ENCODE assay signal across 24 cellular contexts in genomic region chr1:59569198-59569597, GRCh38.
DNase-seq lines count a peak whose midpoint lies in the region; FAIRE-seq and TF ChIP-seq lines count a peak whose summit lies in the region.
"Had no signal": no experiment of that assay in that cellular context is flagged by ENCODE, and none has a peak within 500 bp of the region (broad histone marks: within the 10 kb centered on the region; RNA-seq: fewer than 3 reads in every experiment).

No MANE protein-coding gene starts in this region.

- H3K4me3 ChIP-seq in BLaER1 treated with 17β-estradiol and CSF1 and Interleukin-3, amounts not matched to agents 10 nM and 100 nM: no peak overlapping the region
- H3K4me3 ChIP-seq in GM23248 (no peak overlapping the region), adipocyte (ENCODE audit: low read length) (no peak overlapping the region), colonic mucosa (no peak overlapping the region), kidney (ENCODE audit: low read length in 2 of 2) (no peak overlapping the region), OCI-LY7 (ENCODE audit: low read depth, low read length, poor library complexity, severe bottlenecking) (no peak overlapping the region)
- H3K4me3 ChIP-seq: SJCRH30 had no signal

- no peaks in the 10 kb centered on the region for H3K79me2 ChIP-seq in GM23248 (ENCODE audit: insufficient read depth)
- H3K79me2 ChIP-seq in OCI-LY7 (ENCODE audit: insufficient read depth, low read depth, low read length): no peaks in the 10 kb centered on the region

- H3K9ac ChIP-seq in BLaER1 treated with 17β-estradiol and CSF1 and Interleukin-3, amounts not matched to agents 10 nM and 100 nM: no peak overlapping the region
- H3K9ac ChIP-seq in GM23248: no peak overlapping the region
- no peak overlapping the region for H3K9ac ChIP-seq in adipocyte (ENCODE audit: low read length)
- H3K9ac ChIP-seq in colonic mucosa (ENCODE audit: low read depth in 2 of 2, low read length in 2 of 2): no peak overlapping the region
- no peak overlapping the region for H3K9ac ChIP-seq in kidney (ENCODE audit: low read length in 2 of 2)

- no peak overlapping the region for H2AFZ ChIP-seq in GM23248
- no peak overlapping the region for H2AFZ ChIP-seq in OCI-LY7 (ENCODE audit: low read length)

- no peaks in the 10 kb centered on the region for H4K20me1 ChIP-seq in BLaER1 treated with 17β-estradiol and CSF1 and Interleukin-3, amounts not matched to agents 10 nM and 100 nM
- H4K20me1 ChIP-seq in GM23248 (ENCODE audit: insufficient read depth): no peaks in the 10 kb centered on the region
- no peaks in the 10 kb centered on the region for H4K20me1 ChIP-seq in OCI-LY7 (ENCODE audit: insufficient read depth, low read length)

- POLR2A ChIA-PET in OCI-LY7 (lab: Charles Lee): no interaction called here

- H3K36me3 ChIP-seq in BLaER1 treated with 17β-estradiol and CSF1 and Interleukin-3, amounts not matched to agents 10 nM and 100 nM: peaks cover 0 to 5% (median 0%) of the 10 kb centered on the region in 11 experiments; a peak in 3 of 22 replicates
- no peaks in the 10 kb centered on the region for H3K36me3 ChIP-seq in GM23248 (ENCODE audit: low read depth)
- H3K36me3 ChIP-seq in adipocyte (ENCODE audit: control insufficient read depth, insufficient read depth, low read length, severe bottlenecking): no peaks in the 10 kb centered on the region
- H3K36me3 ChIP-seq in colonic mucosa: no peaks in the 10 kb centered on the region
- no peaks in the 10 kb centered on the region for H3K36me3 ChIP-seq in kidney (ENCODE audit: control insufficient read depth in 1 of 2, insufficient read depth in 2 of 2, low read length in 2 of 2)
- H3K36me3 ChIP-seq in OCI-LY7 (ENCODE audit: insufficient read depth, low read length): no peaks in the 10 kb centered on the region
- H3K36me3 ChIP-seq: SJCRH30 had no signal

- H3K27me3 Mint-ChIP-seq in immature natural killer cell (ENCODE audit: low read depth in 3 of 3): peaks cover 0 to 6% (median 0%) of the 10 kb centered on the region in 3 donors

- CTCF ChIA-PET in OCI-LY7 (lab: Charles Lee; ENCODE audit: unreplicated experiment): no interaction called here

- H3K27ac Mint-ChIP-seq in immature natural killer cell: peak overlapping the region in 1 of 6 donors; percentile 23
- H3K27ac Mint-ChIP-seq: HFFc6, T-cell had no signal

- H3K36me3 Mint-ChIP-seq in immature natural killer cell: peaks cover 5 to 9% (median 5%) of the 10 kb centered on the region in 3 donors

- H3K4me3 Mint-ChIP-seq in immature natural killer cell: peak overlapping the region in 3 of 5 donors; percentile 22 to 54 (median 31)
- H3K4me3 Mint-ChIP-seq: HFFc6, T-cell had no signal

- WGBS in GM23248 (ENCODE audit: low coverage in 1 of 2, low lambda C conversion rate in 2 of 2, missing lambda C conversion rate in 2 of 2), 2 experiments: 95 to 97% methylated on average over 2 of the region's 2 CpGs

- H3K4me1 Mint-ChIP-seq in immature natural killer cell: peaks cover 38 to 46% of the 10 kb centered on the region in 2 donors

- H3K27me3 ChIP-seq in BLaER1 treated with 17β-estradiol and CSF1 and Interleukin-3, amounts not matched to agents 10 nM and 100 nM: no peaks in the 10 kb centered on the region
- no peaks in the 10 kb centered on the region for H3K27me3 ChIP-seq in GM23248 (replicated peaks; ENCODE audit: insufficient read depth)
- no peaks in the 10 kb centered on the region for H3K27me3 ChIP-seq in adipocyte (replicated peaks; ENCODE audit: control insufficient read depth, insufficient read depth, low read length)
- H3K27me3 ChIP-seq in colonic mucosa: no peaks in the 10 kb centered on the region
- H3K27me3 ChIP-seq: SJCRH30 had no signal

- peaks cover 27% of the 10 kb centered on the region; the same call in 1 of the 2 replicates for H3F3A ChIP-seq in GM23248 (ENCODE audit: insufficient read depth)

- FAIRE-seq in kidney (lab: Jason Lieb, UNC): no peak
- FAIRE-seq in RCC 7860 (lab: Jason Lieb, UNC): no peak
- FAIRE-seq: GM19239, H54, HepG2 had no signal

- H3K9me3 Mint-ChIP-seq in immature natural killer cell: peaks cover 0 to 6% (median 2%) of the 10 kb centered on the region in 6 donors

- peaks cover 4 to 7% (median 6%) of the 10 kb centered on the region in 11 experiments; a peak in 20 of 22 replicates for H3K9me3 ChIP-seq in BLaER1 treated with 17β-estradiol and CSF1 and Interleukin-3, amounts not matched to agents 10 nM and 100 nM (replicated peaks in 1 of 11)
- H3K9me3 ChIP-seq in GM23248 (ENCODE audit: low read depth) (no peaks in the 10 kb centered on the region), adipocyte (ENCODE audit: control insufficient read depth, low read length) (no peaks in the 10 kb centered on the region), colonic mucosa (no peaks in the 10 kb centered on the region), kidney (ENCODE audit: control insufficient read depth in 1 of 2, low read length in 2 of 2) (peaks cover 0 to 5% of the 10 kb centered on the region in 2 donors), OCI-LY7 (ENCODE audit: low read length) (no peaks in the 10 kb centered on the region)

- no TSS peak for BruUV-seq in OCI-LY7 (replicated peaks; lab: Mats Ljungman, UMichigan)

- TF ChIP-seq CTCF in colonic mucosa (IDR thresholded peaks at IDR 0.05) (no peak), kidney (IDR thresholded peaks at IDR 0.05; ENCODE audit: borderline replicate concordance, extremely low read depth, insufficient read depth) (no peak), OCI-LY7 (conservative IDR thresholded peaks at IDR 0.05; ENCODE audit: low read length) (no peak)

- H3K9me2 ChIP-seq in GM23248 (ENCODE audit: insufficient read depth) (no peaks in the 10 kb centered on the region), OCI-LY7 (ENCODE audit: insufficient read depth, low read length) (no peaks in the 10 kb centered on the region)

- in situ Hi-C loops in GM23248 (cut with MboI): no loop called here

- peak overlapping the region in 10 of 11 experiments; percentile 57 to 88 (median 75); a peak in 16 of 22 replicates for H3K4me2 ChIP-seq in BLaER1 treated with 17β-estradiol and CSF1 and Interleukin-3, amounts not matched to agents 10 nM and 100 nM
- H3K4me2 ChIP-seq in GM23248 (ENCODE audit: unreplicated experiment): no peak overlapping the region
- H3K4me2 ChIP-seq in OCI-LY7 (ENCODE audit: low read length): no peak overlapping the region

- peak; percentile 11 for DNase-seq in GM23248
- peak; percentile 28 for DNase-seq in adipocyte (ENCODE audit: low read depth)
- DNase-seq in immature natural killer cell: no peak
- DNase-seq in colonic mucosa: no peak
- no peak for DNase-seq in kidney
- DNase-seq in RCC 7860 (ENCODE audit: low spot score): no peak
- no peak for DNase-seq in OCI-LY7 (ENCODE audit: low spot score)
- DNase-seq: Calu3; CD8-positive, alpha-beta memory T cell; DMS153; GDM1; HFFc6; KBM-7; NCI-H187; NCI-H2107; NCI-H446 treated with DMSO at 0.1 percent for 48 hours; NCI-H526 treated with DMSO at 0.1 percent for 48 hours; SJCRH30; T-cell had no signal

- peaks cover 44 to 67% (median 57%) of the 10 kb centered on the region in 10 experiments for H3K4me1 ChIP-seq in BLaER1 treated with 17β-estradiol and CSF1 and Interleukin-3, amounts not matched to agents 10 nM and 100 nM
- H3K4me1 ChIP-seq in GM23248 (ENCODE audit: insufficient read depth): peaks cover 14% of the 10 kb centered on the region
- peaks cover 30% of the 10 kb centered on the region for H3K4me1 ChIP-seq in adipocyte (ENCODE audit: control insufficient read depth, insufficient read depth, low read length)
- no peaks in the 10 kb centered on the region for H3K4me1 ChIP-seq in colonic mucosa
- no peaks in the 10 kb centered on the region for H3K4me1 ChIP-seq in kidney (ENCODE audit: control insufficient read depth in 1 of 2, insufficient read depth in 1 of 2, low read depth in 1 of 2, low read length in 2 of 2)
- H3K4me1 ChIP-seq in OCI-LY7 (ENCODE audit: insufficient read depth, low read length, poor library complexity, severe bottlenecking): peaks cover 6% of the 10 kb centered on the region

- peak overlapping the region in 4 of 11 experiments; percentile 15 to 72 (median 67); a peak in 5 of 22 replicates for H3K27ac ChIP-seq in BLaER1 treated with 17β-estradiol and CSF1 and Interleukin-3, amounts not matched to agents 10 nM and 100 nM
- H3K27ac ChIP-seq in GM23248 (no peak overlapping the region), colonic mucosa (no peak overlapping the region), kidney (ENCODE audit: low read depth in 2 of 2, low read length in 2 of 2) (no peak overlapping the region), OCI-LY7 (ENCODE audit: low read depth, low read length, poor library complexity, severe bottlenecking) (no peak overlapping the region)
- H3K27ac ChIP-seq: C4-2B, SJCRH30 had no signal

- intact Hi-C loops in colonic mucosa (cut with DNase I): no loop called here
- intact Hi-C loops in kidney (cut with DNase I): no loop called here
- intact Hi-C loops in OCI-LY7 (cut with micrococcal nuclease; ENCODE audit: unreplicated experiment): no loop called here

Comparison
In these comparisons a context has a peak if more than half of its experiments do, and no peak if none do; other contexts are left out.
1. H3K4me2 ChIP-seq: peak in BLaER1 treated with 17β-estradiol and CSF1 and Interleukin-3, amounts not matched to agents 10 nM and 100 nM (10 of 11); none in GM23248 (single experiment) and OCI-LY7 (single experiment).
2. DNase-seq: peak in GM23248 (single experiment) and adipocyte (single experiment); none in immature natural killer cell (0 of 3), colonic mucosa (single experiment), kidney (single experiment), RCC 7860 (single experiment) and OCI-LY7 (single experiment).